In the genomic region with DNA sequence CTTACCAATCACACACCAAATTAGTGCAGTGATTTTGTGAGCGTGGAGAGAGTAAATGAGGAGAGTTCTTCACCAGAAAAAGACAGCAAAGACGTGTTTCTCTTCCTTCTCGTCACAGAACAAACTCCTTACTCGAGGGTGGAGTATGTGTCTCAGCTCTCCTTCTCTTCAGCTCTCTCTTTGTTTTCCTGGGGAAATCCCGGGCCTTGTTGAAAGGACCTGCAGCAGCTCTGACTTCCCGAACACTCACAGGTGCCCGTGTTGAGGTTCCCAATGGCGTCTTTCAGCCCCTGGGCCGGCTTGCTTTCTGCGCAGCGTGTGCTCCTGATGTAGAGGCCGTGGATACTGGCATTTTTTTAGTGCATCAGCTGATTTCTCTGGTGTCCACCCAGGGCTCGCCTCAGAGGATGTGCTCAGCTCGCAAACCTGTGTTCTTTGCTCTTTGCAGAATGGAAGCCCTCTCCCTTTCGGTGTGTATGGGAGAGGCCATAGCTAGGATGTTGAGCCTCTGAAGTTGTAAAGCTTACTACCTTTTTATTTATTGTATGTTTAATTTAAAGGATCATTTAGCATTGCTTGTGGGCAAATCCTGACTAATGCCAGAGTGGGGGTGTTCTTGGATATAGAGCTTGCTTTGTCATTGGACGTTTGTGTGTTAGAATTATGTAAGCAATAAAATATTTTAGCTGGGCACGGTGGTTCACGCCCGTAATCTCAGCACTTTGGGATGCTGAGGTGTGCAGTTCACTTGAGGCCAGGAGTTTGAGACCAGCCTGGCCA, we compare ENCODE assay signal across 15 cellular contexts. TPM values are rescaled to one million over a fixed set of nuclear protein-coding genes. Genes with fewer than 3 reads are reported as not detected.
DNase-seq lines count a peak whose midpoint lies in the region; ATAC-seq, FAIRE-seq and TF ChIP-seq lines count a peak whose summit lies in the region.
"Had no signal": no experiment of that assay in that cellular context is flagged by ENCODE, and none has a peak within 500 bp of the region (broad histone marks: within the 10 kb centered on the region; RNA-seq: fewer than 3 reads in every experiment).

No MANE protein-coding gene starts in this region.

- peaks cover 48% of the 10 kb centered on the region for H3K36me3 Mint-ChIP-seq in activated CD4-positive, alpha-beta T cell treated with anti-CD3 and anti-CD28 coated beads for 36 hours (ENCODE audit: low read depth)
- peaks cover 36% of the 10 kb centered on the region for H3K36me3 Mint-ChIP-seq in mesothelial cell of epicardium

- intact Hi-C loops in activated CD4-positive, alpha-beta T cell treated with anti-CD3 and anti-CD28 coated beads for 36 hours (cut with DNase I, micrococcal nuclease): no loop called here
- intact Hi-C loops in A673 (cut with micrococcal nuclease; ENCODE audit: unreplicated experiment): no loop called here

- H3K4me1 Mint-ChIP-seq in activated CD4-positive, alpha-beta T cell treated with anti-CD3 and anti-CD28 coated beads for 36 hours: peaks cover 36% of the 10 kb centered on the region
- no peaks in the 10 kb centered on the region for H3K4me1 Mint-ChIP-seq in mesothelial cell of epicardium

- no peak for ATAC-seq in activated CD4-positive, alpha-beta T cell treated with anti-CD3 and anti-CD28 coated beads for 36 hours
- no peak for ATAC-seq in HG02970 (IDR thresholded peaks at IDR 0.05; ENCODE audit: low FRiP score, unreplicated experiment)

- peak overlapping the region; percentile 34; the same call in 1 of the 2 replicates for H3K9ac ChIP-seq in HUES64 (ENCODE audit: low read depth, low read length)

- TF ChIP-seq CTCF in bronchial epithelial cell (IDR thresholded peaks at IDR 0.05; ENCODE audit: insufficient read depth, low read length, severe bottlenecking) (no peak), mesothelial cell of epicardium (IDR thresholded peaks at IDR 0.05; ENCODE audit: unreplicated experiment) (no peak), A673 (conservative IDR thresholded peaks at IDR 0.05; ENCODE audit: low read depth, low read length) (no peak)

- no peak overlapping the region for H3K4me3 Mint-ChIP-seq in activated CD4-positive, alpha-beta T cell treated with anti-CD3 and anti-CD28 coated beads for 36 hours
- no peak overlapping the region for H3K4me3 Mint-ChIP-seq in mesothelial cell of epicardium

- WGBS in HUES64: 66% methylated on average over 18 of the region's 19 CpGs

- POLR2A ChIA-PET in activated CD4-positive, alpha-beta T cell treated with anti-CD3 and anti-CD28 coated beads for 36 hours (lab: Charles Lee): interaction anchor here (0.6 to 0.7 kb wide), 3 partner anchors 69 to 671 kb away, joined by 3 read pairs; no protein-coding TSS in a partner anchor
- POLR2A ChIA-PET in A673 (lab: Charles Lee; ENCODE audit: low non-redundant PET): interaction anchor here (0.6 kb wide), 1 partner anchor 13 kb away, joined by 3 read pairs; no protein-coding TSS in a partner anchor

- H3K27ac ChIP-seq in HUES64 (ENCODE audit: low read depth, low read length) (peak overlapping the region; percentile 74), A673 (ENCODE audit: low read depth, low read length, poor library complexity, severe bottlenecking) (no peak overlapping the region)
- H3K27ac ChIP-seq: pancreas, suprapubic skin had no signal

- H3K36me3 ChIP-seq in HUES64 (ENCODE audit: insufficient read depth, low read length) (peaks cover 52% of the 10 kb centered on the region), bronchial epithelial cell (ENCODE audit: control insufficient read depth, insufficient read depth, low read length) (peaks cover 13% of the 10 kb centered on the region), A673 (ENCODE audit: insufficient read depth, low read length, poor library complexity, severe bottlenecking) (peaks cover 35% of the 10 kb centered on the region)

- H3K27me3 Mint-ChIP-seq in activated CD4-positive, alpha-beta T cell treated with anti-CD3 and anti-CD28 coated beads for 36 hours: no peaks in the 10 kb centered on the region
- H3K27me3 Mint-ChIP-seq in mesothelial cell of epicardium (ENCODE audit: low read depth): no peaks in the 10 kb centered on the region

- peak overlapping the region; percentile 79 for H3K27ac Mint-ChIP-seq in activated CD4-positive, alpha-beta T cell treated with anti-CD3 and anti-CD28 coated beads for 36 hours
- peak overlapping the region; percentile 9 for H3K27ac Mint-ChIP-seq in mesothelial cell of epicardium

- BruUV-seq in A673 (replicated peaks; lab: Mats Ljungman, UMichigan): no TSS peak

- no peaks in the 10 kb centered on the region for H3K9me3 Mint-ChIP-seq in activated CD4-positive, alpha-beta T cell treated with anti-CD3 and anti-CD28 coated beads for 36 hours (ENCODE audit: low read depth)
- no peaks in the 10 kb centered on the region for H3K9me3 Mint-ChIP-seq in mesothelial cell of epicardium

- no peak for FAIRE-seq in bronchial epithelial cell (lab: Jason Lieb, UNC)
- FAIRE-seq: pancreas had no signal

- H3K4me3 ChIP-seq in HUES64 (ENCODE audit: low read length): no peak overlapping the region
- H3K4me3 ChIP-seq in bronchial epithelial cell (ENCODE audit: low read depth, low read length): peak overlapping the region; percentile 5
- H3K4me3 ChIP-seq in A673 (ENCODE audit: low read depth, low read length, poor library complexity, severe bottlenecking): no peak overlapping the region
- H3K4me3 ChIP-seq: pancreas, suprapubic skin had no signal

- no peak for DNase-seq in activated CD4-positive, alpha-beta T cell treated with anti-CD3 and anti-CD28 coated beads for 36 hours
- no peak for DNase-seq in activated CD4-positive, alpha-beta T cell treated with anti-CD3 and anti-CD28 coated beads, Interleukin-2, amount 50 U/mL, for 48 hours
- DNase-seq in bronchial epithelial cell (ENCODE audit: low read depth): peak; percentile 93
- no peak for DNase-seq in mesothelial cell of epicardium (ENCODE audit: low spot score in 2 of 2, unreplicated experiment in 2 of 2)
- DNase-seq in DMS114 treated with DMSO at 0.1 percent for 48 hours (lab: John Stamatoyannopoulos, UW; ENCODE audit: unreplicated experiment): no peak
- DNase-seq in A673 (ENCODE audit: low spot score): no peak
- DNase-seq: 8988T, activated gamma-delta T cell treated with Interleukin-2 at 50 U/mL for 16 hours, NCI-H510A, pancreas had no signal

- CTCF ChIA-PET in activated CD4-positive, alpha-beta T cell treated with anti-CD3 and anti-CD28 coated beads for 36 hours (lab: Charles Lee): interaction anchor here (1.0 to 2.4 kb wide), 3 partner anchors 9 to 20 kb away, joined by 3 to 6 read pairs (median 3); no protein-coding TSS in a partner anchor
- CTCF ChIA-PET in A673 (lab: Charles Lee): interaction anchor here (0.6 kb wide), 1 partner anchor 360 kb away, joined by 3 read pairs; no protein-coding TSS in a partner anchor

- H3K27me3 ChIP-seq in HUES64 (ENCODE audit: insufficient read depth, low read length) (no peaks in the 10 kb centered on the region), bronchial epithelial cell (ENCODE audit: control insufficient read depth, insufficient read depth, low read length) (no peaks in the 10 kb centered on the region), A673 (replicated peaks; ENCODE audit: insufficient read depth, low read depth, low read length, poor library complexity) (no peaks in the 10 kb centered on the region)
- H3K27me3 ChIP-seq: pancreas, spleen, suprapubic skin had no signal

- H3K4me1 ChIP-seq in HUES64 (ENCODE audit: insufficient read depth, low read length) (peaks cover 41% of the 10 kb centered on the region), A673 (ENCODE audit: insufficient read depth, low read length, poor library complexity, severe bottlenecking) (no peaks in the 10 kb centered on the region)
- H3K4me1 ChIP-seq: pancreas had no signal

- H3K9me3 ChIP-seq in HUES64 (ENCODE audit: insufficient read depth, low read depth, low read length): no peaks in the 10 kb centered on the region
- no peaks in the 10 kb centered on the region for H3K9me3 ChIP-seq in A673 (ENCODE audit: low read depth, low read length, poor library complexity, severe bottlenecking)
- H3K9me3 ChIP-seq: pancreas, spleen, suprapubic skin had no signal

RNA-seq across cellular contexts. Expression of a gene that starts 52.9 kb away (rescaled TPM):
- total RNA-seq in activated CD4-positive, alpha-beta T cell treated with anti-CD3 and anti-CD28 coated beads for 36 hours: not detected
- polyA plus RNA-seq in HUES64 (2013, experiment 1 of 2): 28.3 TPM
- 24.4 TPM for polyA plus RNA-seq in HUES64 (2013, experiment 2 of 2)
- total RNA-seq in bronchial epithelial cell (4.1 and 4.5 TPM in 2 replicates), mesothelial cell of epicardium (1.8 to 2.0 TPM (median 1.9 TPM) in 3 replicates), A673 (2021) (12.6 and 14.9 TPM in 2 replicates)
- total RNA-seq: T-helper 2 cell treated with Interferon-gamma antibody and Interleukin-4, amounts not matched to agents 100 ng/mL and 5 ng/mL, for 36 hours had no signal
